In the genomic region with DNA sequence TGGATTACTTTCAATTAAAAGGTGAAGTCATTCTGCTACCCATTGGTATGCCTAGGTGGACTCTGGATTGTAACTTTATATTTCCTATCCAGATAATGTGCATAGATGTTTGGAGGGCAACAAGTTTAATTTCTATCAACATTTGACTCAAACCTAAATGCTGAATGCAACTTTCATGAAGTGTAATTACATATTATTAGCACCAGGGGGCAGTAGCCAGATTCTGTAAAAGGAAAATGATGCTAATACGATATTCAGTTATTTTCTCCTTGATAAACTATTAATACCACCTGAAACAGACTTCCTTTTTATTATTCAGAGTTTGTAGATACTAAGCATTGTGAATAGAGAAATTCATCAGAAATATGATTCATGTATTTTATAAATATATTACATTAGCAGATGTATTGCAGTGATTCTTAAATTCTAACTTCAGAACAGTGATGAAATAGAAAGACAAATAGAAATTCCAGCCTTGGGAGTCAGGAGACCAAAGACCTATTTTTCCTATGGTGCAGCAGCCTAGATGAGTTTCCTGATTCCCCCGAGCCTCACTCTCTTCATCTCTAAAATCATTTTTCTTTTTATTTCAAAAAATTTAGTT, we compare ENCODE assay signal across 1 cellular context.
TF ChIP-seq lines count a peak whose summit lies in the region.

No MANE protein-coding gene starts in this region.

TF ChIP-seq in GM23338, 12 proteins besides CTCF, POLR2A, EP300 and RAD21 (continued from another document):
- TF ChIP-seq, protein P1, sequence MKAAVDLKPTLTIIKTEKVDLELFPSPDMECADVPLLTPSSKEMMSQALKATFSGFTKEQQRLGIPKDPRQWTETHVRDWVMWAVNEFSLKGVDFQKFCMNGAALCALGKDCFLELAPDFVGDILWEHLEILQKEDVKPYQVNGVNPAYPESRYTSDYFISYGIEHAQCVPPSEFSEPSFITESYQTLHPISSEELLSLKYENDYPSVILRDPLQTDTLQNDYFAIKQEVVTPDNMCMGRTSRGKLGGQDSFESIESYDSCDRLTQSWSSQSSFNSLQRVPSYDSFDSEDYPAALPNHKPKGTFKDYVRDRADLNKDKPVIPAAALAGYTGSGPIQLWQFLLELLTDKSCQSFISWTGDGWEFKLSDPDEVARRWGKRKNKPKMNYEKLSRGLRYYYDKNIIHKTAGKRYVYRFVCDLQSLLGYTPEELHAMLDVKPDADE (IDR thresholded peaks at IDR 0.05), result no peak
- TF ChIP-seq POLR2AphosphoS5 (IDR thresholded peaks at IDR 0.05; ENCODE audit: low read depth) (no peak), NANOG (IDR thresholded peaks at IDR 0.05; ENCODE audit: borderline replicate concordance) (no peak), EZH2phosphoT487 (IDR thresholded peaks at IDR 0.05; ENCODE audit: unreplicated experiment) (no peak), STAT1 (IDR thresholded peaks at IDR 0.05; ENCODE audit: unreplicated experiment) (no peak)
